In the genomic region with DNA sequence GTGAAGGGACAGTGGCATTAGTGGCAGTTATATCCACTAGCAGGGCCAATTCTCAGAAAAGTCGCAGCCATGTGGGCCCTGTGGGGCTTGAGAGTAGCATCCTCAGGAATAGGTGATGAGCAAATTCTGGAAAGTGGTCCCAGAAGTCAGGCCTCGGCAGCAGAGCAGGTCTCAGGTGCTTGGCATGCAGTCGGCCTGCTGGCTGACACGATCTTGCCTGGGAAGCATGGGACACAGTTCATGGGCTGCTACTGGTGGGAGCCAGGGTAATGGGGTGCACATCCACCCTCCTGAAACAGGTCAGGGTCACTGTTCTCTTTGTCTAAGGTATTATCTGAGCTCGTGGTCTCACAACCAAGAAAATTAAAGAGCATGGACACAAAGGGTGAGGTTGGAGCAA, we compare ENCODE assay signal across 17 cellular contexts. TPM values are rescaled to one million over a fixed set of nuclear protein-coding genes. Genes with fewer than 3 reads are reported as not detected.
DNase-seq lines count a peak whose midpoint lies in the region; ATAC-seq and TF ChIP-seq lines count a peak whose summit lies in the region.
"Had no signal": no experiment of that assay in that cellular context is flagged by ENCODE, and none has a peak within 500 bp of the region (broad histone marks: within the 10 kb centered on the region; RNA-seq: fewer than 3 reads in every experiment).

No MANE protein-coding gene starts in this region.

- no peak overlapping the region for H2BK20ac ChIP-seq in H9 (ENCODE audit: low read depth, low read length, poor library complexity, severe bottlenecking)

- H3K4me3 Mint-ChIP-seq in H9 (no peak overlapping the region), progenitor cell of endocrine pancreas (ENCODE audit: low read depth) (peak overlapping the region; percentile 32)
- H3K4me3 Mint-ChIP-seq: CD4-positive, alpha-beta T cell; HFFc6 had no signal

- no peaks in the 10 kb centered on the region for H3K4me1 Mint-ChIP-seq in H9
- peaks cover 29% of the 10 kb centered on the region for H3K4me1 Mint-ChIP-seq in progenitor cell of endocrine pancreas (ENCODE audit: low read depth)

- H3K4me2 ChIP-seq in H9 (ENCODE audit: insufficient read depth, insufficient read length, low read length): no peak overlapping the region
- H3K4me2 ChIP-seq in hepatocyte: peak overlapping the region; percentile 69

- H4K91ac ChIP-seq in H9 (ENCODE audit: insufficient read length, low read depth, low read length): no peak overlapping the region

- H2BK5ac ChIP-seq in H9 (ENCODE audit: insufficient read length, low read length): no peak overlapping the region

- no peak overlapping the region for H4K8ac ChIP-seq in H9 (replicated peaks; ENCODE audit: insufficient read length, low read depth, low read length)

- no CpG with 5 or more reads among the region's 5 CpGs for WGBS in H9 (ENCODE audit: extremely low coverage, insufficient read length, low lambda C conversion rate)
- 67% methylated on average over 5 of the region's 5 CpGs for WGBS in hepatocyte (ENCODE audit: low lambda C conversion rate, missing lambda C conversion rate)

- H3K23me2 ChIP-seq in H9 (ENCODE audit: insufficient read length, low read depth, low read length, poor library complexity, severe bottlenecking): no peaks in the 10 kb centered on the region

- no peaks in the 10 kb centered on the region for H3K27me3 ChIP-seq in H9 (ENCODE audit: insufficient read depth, low read length)
- no peaks in the 10 kb centered on the region for H3K27me3 ChIP-seq in hepatocyte

- no peak overlapping the region for H3K4me3 ChIP-seq in hepatocyte
- H3K4me3 ChIP-seq: GM23248 had no signal

- no peak overlapping the region for H2BK120ac ChIP-seq in H9 (ENCODE audit: low read depth, low read length, poor library complexity, severe bottlenecking)

- H2AFZ ChIP-seq in H9 (ENCODE audit: low read length): no peak overlapping the region
- H2AFZ ChIP-seq in hepatocyte: peak overlapping the region; percentile 38
- H2AFZ ChIP-seq: GM23248 had no signal

- H4K20me1 ChIP-seq in H9 (ENCODE audit: control insufficient read depth, insufficient read depth, insufficient read length) (no peaks in the 10 kb centered on the region), hepatocyte (ENCODE audit: insufficient read depth, poor library complexity, severe bottlenecking) (no peaks in the 10 kb centered on the region)

- DNase-seq in H9 (no peak), hepatocyte (ENCODE audit: low spot score) (no peak), progenitor cell of endocrine pancreas (ENCODE audit: low spot score, unreplicated experiment) (no peak), AG20443 (ENCODE audit: low spot score) (no peak)
- DNase-seq: ACHN; AML-193; CD4-positive, alpha-beta T cell; DMS79 treated with DMSO at 0.1 percent for 48 hours; GF-D8; GM23248; HFFc6; KG1 had no signal

- H3K14ac ChIP-seq in H9 (ENCODE audit: insufficient read depth, low read length): no peak overlapping the region

- no peaks in the 10 kb centered on the region for H3K36me3 Mint-ChIP-seq in H9 (ENCODE audit: insufficient read depth in 1 of 3, low read depth in 3 of 3)
- no peaks in the 10 kb centered on the region for H3K36me3 Mint-ChIP-seq in progenitor cell of endocrine pancreas (ENCODE audit: insufficient read depth)

- no peaks in the 10 kb centered on the region; the same call in 1 of the 2 replicates for H3K27me3 Mint-ChIP-seq in H9 (ENCODE audit: low read depth)
- H3K27me3 Mint-ChIP-seq in progenitor cell of endocrine pancreas: no peaks in the 10 kb centered on the region
- H3K27me3 Mint-ChIP-seq: CD4-positive, alpha-beta T cell had no signal

- no peak overlapping the region for H3K9ac ChIP-seq in H9 (ENCODE audit: extremely low read depth, insufficient read length, low read length)
- H3K9ac ChIP-seq: GM23248 had no signal

- no peak for ATAC-seq in GM21619 (IDR thresholded peaks at IDR 0.05; ENCODE audit: unreplicated experiment)
- no peak for ATAC-seq in HG03108 (IDR thresholded peaks at IDR 0.05; ENCODE audit: unreplicated experiment)
- ATAC-seq: HCT116 had no signal

- TF ChIP-seq CTCF in H9 (conservative IDR thresholded peaks at IDR 0.05) (no peak), hepatocyte (IDR thresholded peaks at IDR 0.05; ENCODE audit: poor library complexity) (no peak), progenitor cell of endocrine pancreas (IDR thresholded peaks at IDR 0.05; ENCODE audit: unreplicated experiment) (no peak)

- H2BK15ac ChIP-seq in H9 (ENCODE audit: low read depth, low read length): no peak overlapping the region

- H3K4ac ChIP-seq in H9 (ENCODE audit: low read depth, low read length): no peak overlapping the region

- H3K9me3 ChIP-seq in H9 (ENCODE audit: control insufficient read depth, low read depth, low read length) (no peaks in the 10 kb centered on the region), hepatocyte (ENCODE audit: low read depth) (no peaks in the 10 kb centered on the region)

- H3K9me3 Mint-ChIP-seq in H9 (peaks cover 0 to 3% of the 10 kb centered on the region in 2 experiments; a peak in 2 of 5 replicates), progenitor cell of endocrine pancreas (ENCODE audit: low read depth) (no peaks in the 10 kb centered on the region)
- H3K9me3 Mint-ChIP-seq: CD4-positive, alpha-beta T cell; HFFc6 had no signal

- H3K79me2 ChIP-seq in H9 (ENCODE audit: insufficient read depth, low read length) (no peaks in the 10 kb centered on the region), hepatocyte (no peaks in the 10 kb centered on the region)

- H2AK5ac ChIP-seq in H9 (ENCODE audit: insufficient read length, low read length): no peak overlapping the region

- H3K27ac ChIP-seq in H9 (ENCODE audit: insufficient read length, low read depth, low read length): no peak overlapping the region
- H3K27ac ChIP-seq in hepatocyte: peak overlapping the region; percentile 80
- H3K27ac ChIP-seq: C4-2B, GM23248 had no signal

- no peaks in the 10 kb centered on the region for H3K9me2 ChIP-seq in hepatocyte (replicated peaks; ENCODE audit: insufficient read depth)

- H2BK12ac ChIP-seq in H9 (ENCODE audit: insufficient read length, low read depth, low read length): no peak overlapping the region

- no peaks in the 10 kb centered on the region for H3K36me3 ChIP-seq in hepatocyte (replicated peaks; ENCODE audit: insufficient read depth, low read depth)

- H3K18ac ChIP-seq in H9 (ENCODE audit: insufficient read length, low read depth, low read length): no peak overlapping the region

- H3K79me1 ChIP-seq in H9 (ENCODE audit: insufficient read depth, low read depth, low read length, poor library complexity, severe bottlenecking): no peaks in the 10 kb centered on the region

- H3K4me1 ChIP-seq in H9 (ENCODE audit: insufficient read depth, low read length): no peaks in the 10 kb centered on the region
- H3K4me1 ChIP-seq in hepatocyte (ENCODE audit: insufficient read depth): peaks cover 21% of the 10 kb centered on the region

- no peak overlapping the region for H3K23ac ChIP-seq in H9 (ENCODE audit: insufficient read length, low read depth, low read length)

- H3K56ac ChIP-seq in H9 (ENCODE audit: insufficient read length, low read depth, low read length): no peak overlapping the region

- H4K5ac ChIP-seq in H9 (ENCODE audit: insufficient read length, low read depth, low read length): peak overlapping the region; percentile 53

- H3T11ph ChIP-seq in H9 (ENCODE audit: low read length): no peak overlapping the region

- H3K27ac Mint-ChIP-seq in H9 (no peak overlapping the region), progenitor cell of endocrine pancreas (peak overlapping the region; percentile 96)
- H3K27ac Mint-ChIP-seq: CD4-positive, alpha-beta T cell; HFFc6 had no signal

RNA-seq across cellular contexts. Expression of gene TMEM45B, which starts 36.8 kb away (rescaled TPM):
- total RNA-seq in H9 (2021) (0.35 and 0.70 TPM in 2 replicates), hepatocyte (114 and 129 TPM in 2 replicates), progenitor cell of endocrine pancreas (1.4 and 1.5 TPM in 2 replicates)
- polyA plus RNA-seq in hepatocyte: 71.0 and 97.2 TPM in 2 replicates
- total RNA-seq: GM23248, HFFc6 had no signal
- polyA plus RNA-seq: BJ, GM23248 had no signal

Comparison
In these comparisons a context has a peak if more than half of its experiments do, and no peak if none do; other contexts are left out.
1. RNA of gene TMEM45B, which starts 36.8 kb away (total RNA-seq): 114 to 129 TPM in hepatocyte; 1.4 to 1.5 TPM in progenitor cell of endocrine pancreas and 0.35 to 0.70 TPM in H9; every median in the first group is over 10 times any median in the second.